ENCODE assay signal across 1 cellular context in genomic region chr12:95940514-95940913, GRCh38.
TF ChIP-seq lines count a peak whose summit lies in the region.

No MANE protein-coding gene starts in this region.

TF ChIP-seq in HepG2, 621 proteins besides CTCF, POLR2A, EP300 and RAD21 (continued from another document and continues in another):
- no peak for TF ChIP-seq MED8 (CRISPR knock-in tag; IDR thresholded peaks at IDR 0.05; ENCODE audit: insufficient replicate concordance)
- TF ChIP-seq ZNF180 (CRISPR knock-in tag; IDR thresholded peaks at IDR 0.05; ENCODE audit: borderline replicate concordance, low read depth), result no peak
- no peak for TF ChIP-seq ZNF296 (CRISPR knock-in tag; conservative IDR thresholded peaks at IDR 0.05)
- TF ChIP-seq KLF11 (CRISPR knock-in tag; IDR thresholded peaks at IDR 0.05), result no peak; the same call in 1 of the 2 replicates
- TF ChIP-seq RERE (CRISPR knock-in tag; IDR thresholded peaks at IDR 0.05; ENCODE audit: low read depth), result peak; percentile 94
- no peak for TF ChIP-seq SATB2 (CRISPR knock-in tag; IDR thresholded peaks at IDR 0.05)
- no peak for TF ChIP-seq ZSCAN29 (CRISPR knock-in tag; conservative IDR thresholded peaks at IDR 0.05)
- TF ChIP-seq ERF (CRISPR knock-in tag; IDR thresholded peaks at IDR 0.05), result peak; percentile 97
- no peak for TF ChIP-seq ZZZ3 (CRISPR knock-in tag; IDR thresholded peaks at IDR 0.05; ENCODE audit: borderline replicate concordance)
- TF ChIP-seq PAWR (CRISPR knock-in tag; IDR thresholded peaks at IDR 0.05; ENCODE audit: borderline replicate concordance), result no peak
- peak; percentile 40; the same call in 1 of the 2 replicates for TF ChIP-seq AHR (CRISPR knock-in tag; IDR thresholded peaks at IDR 0.05)
- TF ChIP-seq ZNF460 (CRISPR knock-in tag; IDR thresholded peaks at IDR 0.05; ENCODE audit: borderline replicate concordance), result no peak
- no peak for TF ChIP-seq ZNF546 (CRISPR knock-in tag; conservative IDR thresholded peaks at IDR 0.05)
- no peak for TF ChIP-seq E2F5 (CRISPR knock-in tag; conservative IDR thresholded peaks at IDR 0.05)
- no peak for TF ChIP-seq RBM39 (IDR thresholded peaks at IDR 0.05; ENCODE audit: low read depth, low read length, poor library complexity, severe bottlenecking)
- peak; percentile 15; the same call in 1 of the 2 replicates for TF ChIP-seq NFE2L2 (IDR thresholded peaks at IDR 0.05; ENCODE audit: low read length)
- no peak for TF ChIP-seq NR0B2 (CRISPR knock-in tag; IDR thresholded peaks at IDR 0.05)
- no peak for TF ChIP-seq HIC2 (CRISPR knock-in tag; IDR thresholded peaks at IDR 0.05; ENCODE audit: low read depth)
- no peak for TF ChIP-seq ZBTB34 (CRISPR knock-in tag; IDR thresholded peaks at IDR 0.05)
- no peak for TF ChIP-seq TAF1 (CRISPR knock-in tag; IDR thresholded peaks at IDR 0.05)
- TF ChIP-seq TRIM24 (CRISPR knock-in tag; IDR thresholded peaks at IDR 0.05), result no peak
- TF ChIP-seq ZSCAN21 (CRISPR knock-in tag; IDR thresholded peaks at IDR 0.05; ENCODE audit: borderline replicate concordance), result peak; percentile 63; the same call in 1 of the 2 replicates
- peak; percentile 72 for TF ChIP-seq MYPOP (CRISPR knock-in tag; IDR thresholded peaks at IDR 0.05)
- TF ChIP-seq FOXC1 (CRISPR knock-in tag; IDR thresholded peaks at IDR 0.05; ENCODE audit: borderline replicate concordance), result no peak; the same call in 1 of the 2 replicates
- TF ChIP-seq BCLAF1 (IDR thresholded peaks at IDR 0.05), result no peak
- TF ChIP-seq SMARCC2 (IDR thresholded peaks at IDR 0.05), result no peak
- TF ChIP-seq HOXD1 (CRISPR knock-in tag; IDR thresholded peaks at IDR 0.05), result peak; percentile 93; the same call in 1 of the 2 replicates
- peak; percentile 85 for TF ChIP-seq REPIN1 (CRISPR knock-in tag; IDR thresholded peaks at IDR 0.05; ENCODE audit: borderline replicate concordance, low read depth)
- TF ChIP-seq RXRA (CRISPR knock-in tag; IDR thresholded peaks at IDR 0.05), result peak; percentile 94; the same call in 1 of the 2 replicates
- TF ChIP-seq ZNF275 (CRISPR knock-in tag; IDR thresholded peaks at IDR 0.05; ENCODE audit: borderline replicate concordance), result peak; percentile 90
- peak; percentile 80 for TF ChIP-seq SMAD3 (CRISPR knock-in tag; IDR thresholded peaks at IDR 0.05)
- no peak for TF ChIP-seq ZNF580 (CRISPR knock-in tag; IDR thresholded peaks at IDR 0.05; ENCODE audit: borderline replicate concordance, low read depth)
- no peak for TF ChIP-seq TFDP2 (CRISPR knock-in tag; IDR thresholded peaks at IDR 0.05)
- TF ChIP-seq ZNF224 (CRISPR knock-in tag; IDR thresholded peaks at IDR 0.05), result no peak
- peak; percentile 80 for TF ChIP-seq TBL1XR1 (IDR thresholded peaks at IDR 0.05; ENCODE audit: borderline replicate concordance, low read length, partially characterized antibody)
- no peak for TF ChIP-seq MLLT10 (CRISPR knock-in tag; IDR thresholded peaks at IDR 0.05)
- TF ChIP-seq RFX3 (CRISPR knock-in tag; IDR thresholded peaks at IDR 0.05), result no peak
- TF ChIP-seq SMARCE1 (IDR thresholded peaks at IDR 0.05; ENCODE audit: borderline replicate concordance), result no peak
- TF ChIP-seq ZC3H13 (CRISPR knock-in tag; IDR thresholded peaks at IDR 0.05), result 0 out of 2 replicates have a peak, but pooled peaks have one; percentile 61
- TF ChIP-seq REL (CRISPR knock-in tag; conservative IDR thresholded peaks at IDR 0.05), result no peak
- no peak for TF ChIP-seq ZMAT5 (CRISPR knock-in tag; IDR thresholded peaks at IDR 0.05; ENCODE audit: borderline replicate concordance, low read depth)
- TF ChIP-seq ZHX1 (CRISPR knock-in tag; IDR thresholded peaks at IDR 0.05; ENCODE audit: low read depth), result 0 out of 2 replicates have a peak, but pooled peaks have one; percentile 33
